Comparison of ENCODE assay signal across 12 cellular contexts in the genomic region with DNA sequence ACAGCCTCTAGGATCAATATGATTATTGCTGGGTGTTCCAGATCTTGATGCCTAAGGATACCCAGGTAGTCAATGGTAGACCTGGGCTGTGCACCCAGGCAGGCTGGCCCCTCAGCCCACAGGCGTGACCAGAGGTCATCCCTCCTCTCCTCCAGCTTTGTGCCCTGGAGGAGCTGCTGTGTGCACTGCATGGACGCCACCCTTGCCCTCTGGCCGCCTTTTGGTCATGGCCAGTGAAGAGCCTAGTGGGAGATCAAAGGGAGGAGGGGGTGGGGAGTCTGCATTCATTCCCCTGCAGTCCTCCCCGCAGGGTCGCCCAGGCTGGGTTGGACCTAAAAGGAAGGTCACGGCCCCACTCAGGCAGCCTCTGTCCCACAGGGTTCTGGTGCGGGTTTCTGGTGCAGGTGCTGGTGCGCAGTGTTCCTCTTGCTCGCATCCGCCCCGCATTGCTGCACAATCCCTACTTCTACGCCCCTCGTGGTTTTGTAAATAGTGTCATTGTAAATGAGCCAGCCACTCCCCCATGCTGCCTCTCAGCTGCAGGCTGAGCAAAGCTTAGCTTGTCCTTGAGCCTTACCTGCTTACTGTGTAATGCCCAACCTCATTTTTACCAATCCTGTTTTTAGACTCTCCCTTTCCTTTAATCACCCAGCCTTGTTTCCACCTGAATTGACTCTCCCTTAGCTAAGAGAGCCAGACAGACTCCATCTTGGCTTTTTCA. TPM values are rescaled to one million over a fixed set of nuclear protein-coding genes. Genes with fewer than 3 reads are reported as not detected.
DNase-seq lines count a peak whose midpoint lies in the region; ATAC-seq, FAIRE-seq and TF ChIP-seq lines count a peak whose summit lies in the region.
"Had no signal": no experiment of that assay in that cellular context is flagged by ENCODE, and none has a peak within 500 bp of the region (broad histone marks: within the 10 kb centered on the region; RNA-seq: fewer than 3 reads in every experiment).

No MANE protein-coding gene starts in this region.

- H2BK5ac ChIP-seq in mesenchymal stem cell (ENCODE audit: low read depth, low read length, poor library complexity, severe bottlenecking), result no peak overlapping the region

- peak overlapping the region; percentile 37 for H2BK15ac ChIP-seq in mesenchymal stem cell (ENCODE audit: low read depth, poor library complexity, severe bottlenecking)

- peak overlapping the region; percentile 5 for H4K91ac ChIP-seq in mesenchymal stem cell (ENCODE audit: low read length)

- H3K79me1 ChIP-seq in mesenchymal stem cell (replicated peaks; ENCODE audit: low read length, poor library complexity, severe bottlenecking), result no peaks in the 10 kb centered on the region

- peak overlapping the region; percentile 34 for H3K27ac ChIP-seq in 22Rv1
- H3K27ac ChIP-seq in RWPE2 (ENCODE audit: poor library complexity, severe bottlenecking), result no peak overlapping the region
- no peak overlapping the region for H3K27ac ChIP-seq in mesenchymal stem cell (ENCODE audit: low read length, poor library complexity, severe bottlenecking)
- H3K27ac ChIP-seq: C4-2B had no signal

- H3K27me3 ChIP-seq in RWPE2 (ENCODE audit: insufficient read depth, poor library complexity, severe bottlenecking) (no peaks in the 10 kb centered on the region), mesenchymal stem cell (ENCODE audit: control insufficient read depth in 1 of 2, insufficient read depth in 1 of 2, low read length in 2 of 2) (no peaks in the 10 kb centered on the region)

- no peak overlapping the region for H3K14ac ChIP-seq in mesenchymal stem cell (ENCODE audit: low read length in 2 of 2)

- H3K18ac ChIP-seq in mesenchymal stem cell (ENCODE audit: low read depth in 1 of 2, low read length in 2 of 2), result no peak overlapping the region

- H3K9me3 Mint-ChIP-seq in activated naive CD8-positive, alpha-beta T cell treated with anti-CD3 and anti-CD28 coated beads for 36 hours, result no peaks in the 10 kb centered on the region

- ATAC-seq in RWPE2 (ENCODE audit: low read depth) (peak; percentile 24; the same call in 2 of the 3 replicates), GM18861 (IDR thresholded peaks at IDR 0.05; ENCODE audit: unreplicated experiment) (no peak), GM18505 (IDR thresholded peaks at IDR 0.05; ENCODE audit: unreplicated experiment) (no peak)

- H3K4me3 Mint-ChIP-seq in activated naive CD8-positive, alpha-beta T cell treated with anti-CD3 and anti-CD28 coated beads for 36 hours, result no peak overlapping the region

- no peaks in the 10 kb centered on the region for H3K4me1 ChIP-seq in RWPE2 (ENCODE audit: insufficient read depth, poor library complexity, severe bottlenecking)
- H3K4me1 ChIP-seq in mesenchymal stem cell (ENCODE audit: control insufficient read depth, insufficient read depth, low read depth, low read length), result peaks cover 12% of the 10 kb centered on the region

- no peak for DNase-seq in GM12891 (ENCODE audit: insufficient read length, low spot score)
- DNase-seq in RWPE2 (ENCODE audit: low spot score), result no peak
- no peak for DNase-seq in mesenchymal stem cell
- DNase-seq in activated naive CD8-positive, alpha-beta T cell treated with anti-CD3 and anti-CD28 coated beads for 36 hours, result no peak
- DNase-seq in COLO668 (lab: John Stamatoyannopoulos, UW; ENCODE audit: unreplicated experiment), result no peak
- DNase-seq: activated T-cell treated with anti-CD3 and anti-CD28 coated beads, Interleukin-2, amount 50 U/mL, for 48 hours; T1000 had no signal

- H3K23ac ChIP-seq in mesenchymal stem cell (ENCODE audit: low read length in 2 of 2), result no peak overlapping the region

- H3K27me3 Mint-ChIP-seq in activated naive CD8-positive, alpha-beta T cell treated with anti-CD3 and anti-CD28 coated beads for 36 hours, result no peaks in the 10 kb centered on the region

- peaks cover 23% of the 10 kb centered on the region for H3K4me1 Mint-ChIP-seq in activated naive CD8-positive, alpha-beta T cell treated with anti-CD3 and anti-CD28 coated beads for 36 hours

- no peak overlapping the region for H3K27ac Mint-ChIP-seq in activated naive CD8-positive, alpha-beta T cell treated with anti-CD3 and anti-CD28 coated beads for 36 hours

- H3K36me3 ChIP-seq in RWPE2 (ENCODE audit: low read depth) (no peaks in the 10 kb centered on the region), mesenchymal stem cell (ENCODE audit: control insufficient read depth in 1 of 2, insufficient read depth in 2 of 2, low read depth in 1 of 2, low read length in 2 of 2) (no peaks in the 10 kb centered on the region)

- no peak overlapping the region for H2BK120ac ChIP-seq in mesenchymal stem cell (ENCODE audit: low read depth, low read length)

- H2AK5ac ChIP-seq in mesenchymal stem cell (ENCODE audit: low read length, severe bottlenecking), result no peak overlapping the region

- H3K9me3 ChIP-seq in RWPE2 (ENCODE audit: severe bottlenecking), result no peaks in the 10 kb centered on the region
- H3K9me3 ChIP-seq in mesenchymal stem cell (ENCODE audit: control insufficient read depth, low read length), result no peaks in the 10 kb centered on the region

- no peak overlapping the region for H2AFZ ChIP-seq in mesenchymal stem cell (ENCODE audit: low read depth, low read length)

- H3K36me3 Mint-ChIP-seq in activated naive CD8-positive, alpha-beta T cell treated with anti-CD3 and anti-CD28 coated beads for 36 hours, result no peaks in the 10 kb centered on the region

- H3K4me3 ChIP-seq in RWPE2 (ENCODE audit: severe bottlenecking) (no peak overlapping the region), mesenchymal stem cell (ENCODE audit: insufficient read depth in 1 of 2, low read depth in 1 of 2, low read length in 2 of 2) (no peak overlapping the region)

- no peak overlapping the region for H4K8ac ChIP-seq in mesenchymal stem cell (ENCODE audit: low read length)

- H2BK12ac ChIP-seq in mesenchymal stem cell (ENCODE audit: low read length in 2 of 2), result peak overlapping the region in 1 of 2 experiments; percentile 21

- FAIRE-seq in GM12891 (lab: Jason Lieb, UNC), result peak; percentile 31
- FAIRE-seq: GM12892 had no signal

- H3K4me2 ChIP-seq in mesenchymal stem cell (ENCODE audit: low read length, poor library complexity, severe bottlenecking), result no peak overlapping the region

- WGBS in mesenchymal stem cell, result 38% methylated on average over 11 of the region's 13 CpGs

- H3K9ac ChIP-seq in mesenchymal stem cell (ENCODE audit: low read length), result no peak overlapping the region

- H3K4ac ChIP-seq in mesenchymal stem cell (ENCODE audit: low read depth in 1 of 2, low read length in 2 of 2), result no peak overlapping the region

- no peak for TF ChIP-seq CTCF in 22Rv1 (IDR thresholded peaks at IDR 0.05)
- TF ChIP-seq CTCF in RWPE2 (IDR thresholded peaks at IDR 0.05; ENCODE audit: poor library complexity, severe bottlenecking), result no peak

- TF ChIP-seq POLR2A in GM12891 (IDR thresholded peaks at IDR 0.05; ENCODE audit: low read depth, low read length) (no peak), GM18505 (IDR thresholded peaks at IDR 0.05; ENCODE audit: borderline replicate concordance, extremely low read depth, insufficient read depth, insufficient read length) (no peak)

TF ChIP-seq in GM12891, 5 proteins besides CTCF, POLR2A, EP300 and RAD21:
- TF ChIP-seq TAF1 (IDR thresholded peaks at IDR 0.05; ENCODE audit: low read depth, low read length), result no peak

RNA-seq across cellular contexts. Expression of a gene that starts 55.3 kb away (rescaled TPM):
- 354 TPM for polyA plus RNA-seq in GM12891 (2012; ENCODE audit: low read depth, missing spikeins)
- 290 TPM for polyA plus RNA-seq in mesenchymal stem cell (2013, experiment 1 of 2)
- polyA plus RNA-seq in mesenchymal stem cell (2013, experiment 2 of 2), result 302 TPM
- 100 to 1,000 TPM; 401 to 404 TPM for total RNA-seq in activated naive CD8-positive, alpha-beta T cell treated with anti-CD3 and anti-CD28 coated beads for 36 hours

RNA-seq across cellular contexts. Expression of a gene that starts 57.1 kb away (rescaled TPM):
- polyA plus RNA-seq in GM12891 (2012; ENCODE audit: low read depth, missing spikeins), result 204 TPM
- polyA plus RNA-seq in mesenchymal stem cell (2013, experiment 1 of 2), result 80.0 TPM
- polyA plus RNA-seq in mesenchymal stem cell (2013, experiment 2 of 2), result 75.3 TPM
- 100 to 1,000 TPM; 395 to 400 TPM for total RNA-seq in activated naive CD8-positive, alpha-beta T cell treated with anti-CD3 and anti-CD28 coated beads for 36 hours
